In genomic region chr11:118343981-118344521, GRCh38 we compare ENCODE assay signal across 11 cellular contexts. TPM values are rescaled to one million over a fixed set of nuclear protein-coding genes. Genes with fewer than 3 reads are reported as not detected.
A peak's percentile ranks its signal among the peaks of the same experiment; 100 is the strongest.
DNase-seq lines count a peak whose midpoint lies in the region; TF ChIP-seq lines count a peak whose summit lies in the region.
"Had no signal": no experiment of that assay in that cellular context is flagged by ENCODE, and none has a peak within 500 bp of the region (broad histone marks: within the 10 kb centered on the region; RNA-seq: fewer than 3 reads in every experiment).

Gene CD3G (plus strand): TSS chr11:118344344. CDS start chr11:118344424, 80 bp downstream.

- no peaks in the 10 kb centered on the region for H3K27me3 ChIP-seq in OCI-LY1 (ENCODE audit: insufficient read depth, low read length)
- no peaks in the 10 kb centered on the region for H3K27me3 ChIP-seq in effector memory CD4-positive, alpha-beta T cell (replicated peaks; ENCODE audit: control insufficient read depth, insufficient read depth, low read length, poor library complexity, severe bottlenecking)
- H3K27me3 ChIP-seq in ascending aorta, result no peaks in the 10 kb centered on the region

- TF ChIP-seq CTCF in OCI-LY1 (IDR thresholded peaks at IDR 0.05; ENCODE audit: low read length), result no peak
- TF ChIP-seq CTCF in ascending aorta (IDR thresholded peaks at IDR 0.05), result no peak

- no peaks in the 10 kb centered on the region for H3F3A ChIP-seq in OCI-LY1 (ENCODE audit: insufficient read depth, low read length)

- no peaks in the 10 kb centered on the region for H3K79me2 ChIP-seq in OCI-LY1 (ENCODE audit: insufficient read depth, low read length)

- 0 out of 2 replicates have a peak within 1 kb of the TSS, but pooled peaks have one; percentile 11 for H3K4me2 ChIP-seq in OCI-LY1 (ENCODE audit: low read length)

- H3K4me1 ChIP-seq in OCI-LY1 (ENCODE audit: insufficient read depth, low read length, severe bottlenecking), result peaks cover 50% of the 10 kb centered on the region
- peaks cover 55% of the 10 kb centered on the region for H3K4me1 ChIP-seq in effector memory CD4-positive, alpha-beta T cell (ENCODE audit: control insufficient read depth, insufficient read depth, low read length, poor library complexity, severe bottlenecking)
- H3K4me1 ChIP-seq in ascending aorta, result no peaks in the 10 kb centered on the region
- H3K4me1 ChIP-seq: HAP-1 had no signal

- peak within 1 kb of the TSS; percentile 41; the same call in 1 of the 2 replicates for H3K9ac ChIP-seq in OCI-LY1 (ENCODE audit: low read length)

- no peaks in the 10 kb centered on the region for H4K20me1 ChIP-seq in OCI-LY1 (ENCODE audit: insufficient read depth, low read length)

- H3K36me3 ChIP-seq in OCI-LY1 (ENCODE audit: insufficient read depth, low read length), result no peaks in the 10 kb centered on the region
- peaks cover 9% of the 10 kb centered on the region for H3K36me3 ChIP-seq in effector memory CD4-positive, alpha-beta T cell (ENCODE audit: control insufficient read depth, insufficient read depth, low read length)
- no peaks in the 10 kb centered on the region for H3K36me3 ChIP-seq in ascending aorta
- H3K36me3 ChIP-seq: HAP-1 had no signal

- peak within 1 kb of the TSS; percentile 75 for H3K27ac ChIP-seq in OCI-LY1 (ENCODE audit: low read depth, low read length, poor library complexity, severe bottlenecking)
- H3K27ac ChIP-seq in effector memory CD4-positive, alpha-beta T cell (ENCODE audit: insufficient read depth, low read length, poor library complexity, severe bottlenecking), result peak within 1 kb of the TSS; percentile 93
- H3K27ac ChIP-seq in ascending aorta, result no peak within 1 kb of the TSS

- H2AFZ ChIP-seq in OCI-LY1 (ENCODE audit: low read length), result no peak within 1 kb of the TSS

- peak; percentile 74 for DNase-seq in activated CD8-positive, alpha-beta memory T cell treated with anti-CD3 and anti-CD28 coated beads, Interleukin-2, amount 50 U/mL, for 4 hours
- DNase-seq in effector memory CD4-positive, alpha-beta T cell, result peak; percentile 30 to 58 (median 54)
- peak; percentile 37 to 71 (median 59) for DNase-seq in stimulated activated CD4-positive, alpha-beta T cell treated with anti-CD3 and anti-CD28 coated beads, TNF-alpha, amount 100 ng/mL, for 48 hours (ENCODE audit: low read depth in 3 of 3)
- no peak for DNase-seq in NCI-H1694 treated with DMSO at 0.1 percent for 48 hours (lab: John Stamatoyannopoulos, UW)
- DNase-seq in SW480 (ENCODE audit: low spot score), result no peak
- no peak for DNase-seq in DMS 273 (lab: John Stamatoyannopoulos, UW; ENCODE audit: unreplicated experiment)
- DNase-seq in ascending aorta (ENCODE audit: low spot score in 2 of 2), result no peak
- DNase-seq: activated B cell treated with CpG ODN at 0.5 μM for 24 hours, NCI-H82 had no signal

- intact Hi-C loops in ascending aorta (cut with DNase I), result no loop called here

- H3K9me3 ChIP-seq in OCI-LY1 (ENCODE audit: low read length), result no peaks in the 10 kb centered on the region
- H3K9me3 ChIP-seq in effector memory CD4-positive, alpha-beta T cell (ENCODE audit: control insufficient read depth, low read length), result no peaks in the 10 kb centered on the region
- H3K9me3 ChIP-seq in ascending aorta, result no peaks in the 10 kb centered on the region
- H3K9me3 ChIP-seq: HAP-1 had no signal

- H3K4me3 ChIP-seq in OCI-LY1 (ENCODE audit: low read depth, low read length, poor library complexity, severe bottlenecking) (peak within 1 kb of the TSS; percentile 46), ascending aorta (no peak within 1 kb of the TSS)
- peak within 1 kb of the TSS; percentile 64 for H3K4me3 ChIP-seq in effector memory CD4-positive, alpha-beta T cell (ENCODE audit: insufficient read depth, low read depth, low read length, poor library complexity, severe bottlenecking)
- H3K4me3 ChIP-seq: HAP-1 had no signal

- H3K9me2 ChIP-seq in OCI-LY1 (ENCODE audit: low read depth, low read length), result no peaks in the 10 kb centered on the region

RNA-seq across cellular contexts. Expression of gene CD3G, which starts in this region (rescaled TPM):
- total RNA-seq in ascending aorta, result not detected
- total RNA-seq: activated B cell treated with CpG ODN at 0.5 μM for 24 hours had no signal

Comparison
In these comparisons a context has a peak if more than half of its experiments do, and no peak if none do; other contexts are left out.
1. H3K27ac ChIP-seq: peak in OCI-LY1 (single experiment) and effector memory CD4-positive, alpha-beta T cell (single experiment); none in ascending aorta (0 of 2).
2. H3K4me3 ChIP-seq: peak in OCI-LY1 (single experiment) and effector memory CD4-positive, alpha-beta T cell (single experiment); none in ascending aorta (0 of 2).
3. DNase-seq: peak in activated CD8-positive, alpha-beta memory T cell treated with anti-CD3 and anti-CD28 coated beads, Interleukin-2, amount 50 U/mL, for 4 hours (single experiment), effector memory CD4-positive, alpha-beta T cell (3 of 3) and stimulated activated CD4-positive, alpha-beta T cell treated with anti-CD3 and anti-CD28 coated beads, TNF-alpha, amount 100 ng/mL, for 48 hours (3 of 3); none in NCI-H1694 treated with DMSO at 0.1 percent for 48 hours (single experiment), SW480 (single experiment), DMS 273 (single experiment) and ascending aorta (0 of 2).